9 cellular contexts compared by ENCODE assay signal in the genomic region with DNA sequence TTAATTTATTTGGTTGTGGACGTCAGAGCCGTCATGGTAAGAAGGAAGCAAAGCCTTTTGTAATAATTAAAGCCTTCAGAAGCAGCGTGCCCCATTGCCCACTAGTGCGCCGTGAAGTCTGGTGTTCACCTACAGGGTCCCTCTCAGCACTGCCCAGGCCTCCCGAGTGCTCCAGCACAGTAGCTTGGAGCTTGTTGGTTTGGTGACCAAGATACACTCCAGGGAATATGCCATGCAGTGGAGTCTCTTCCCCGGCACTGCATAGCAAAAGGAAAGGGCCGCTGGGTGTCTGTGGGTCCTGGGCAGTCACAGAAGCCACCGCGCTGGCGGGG. TPM values are rescaled to one million over a fixed set of nuclear protein-coding genes. Genes with fewer than 3 reads are reported as not detected.
DNase-seq lines count a peak whose midpoint lies in the region; ATAC-seq lines count a peak whose summit lies in the region.
"Had no signal": no experiment of that assay in that cellular context is flagged by ENCODE, and none has a peak within 500 bp of the region (broad histone marks: within the 10 kb centered on the region; RNA-seq: fewer than 3 reads in every experiment).

No MANE protein-coding gene starts in this region.

- no peaks in the 10 kb centered on the region for H3K36me3 Mint-ChIP-seq in activated CD8-positive, alpha-beta T cell treated with anti-CD3 and anti-CD28 coated beads, Interleukin-2, amount 10 ng/mL, durations not matched to agents 7 days and 5 days (ENCODE audit: low read depth)
- H3K36me3 Mint-ChIP-seq in naive B cell: peaks cover 0 to 8% of the 10 kb centered on the region in 2 donors

- POLR2A ChIA-PET in activated CD8-positive, alpha-beta T cell treated with anti-CD3 and anti-CD28 coated beads, Interleukin-2, amount 10 ng/mL, durations not matched to agents 7 days and 5 days (lab: Charles Lee): no interaction called here

- peaks cover 70% of the 10 kb centered on the region for H3K27me3 Mint-ChIP-seq in activated CD8-positive, alpha-beta T cell treated with anti-CD3 and anti-CD28 coated beads, Interleukin-2, amount 10 ng/mL, durations not matched to agents 7 days and 5 days (ENCODE audit: low read depth)
- H3K27me3 Mint-ChIP-seq in naive B cell: no peaks in the 10 kb centered on the region

- H3K4me3 Mint-ChIP-seq in activated CD8-positive, alpha-beta T cell treated with anti-CD3 and anti-CD28 coated beads, Interleukin-2, amount 10 ng/mL, durations not matched to agents 7 days and 5 days: peak overlapping the region; percentile 5
- H3K4me3 Mint-ChIP-seq in naive B cell: peak overlapping the region; percentile 91 to 100 (median 96)

- H3K27ac Mint-ChIP-seq in activated CD8-positive, alpha-beta T cell treated with anti-CD3 and anti-CD28 coated beads, Interleukin-2, amount 10 ng/mL, durations not matched to agents 7 days and 5 days: no peak overlapping the region
- peak overlapping the region in 5 of 6 donors; percentile 4 to 99 (median 93) for H3K27ac Mint-ChIP-seq in naive B cell

- ATAC-seq in GM18867 (IDR thresholded peaks at IDR 0.05; ENCODE audit: unreplicated experiment) (peak; percentile 9), HG03045 (IDR thresholded peaks at IDR 0.05; ENCODE audit: unreplicated experiment) (peak; percentile 22), naive B cell (ENCODE audit: low read depth in 2 of 2) (peak; percentile 30 to 32), GM18517 (IDR thresholded peaks at IDR 0.05; ENCODE audit: unreplicated experiment) (no peak)
- no peak for ATAC-seq in activated CD8-positive, alpha-beta T cell treated with anti-CD3 and anti-CD28 coated beads, Interleukin-2, amount 10 ng/mL, durations not matched to agents 7 days and 5 days

- CTCF ChIA-PET in activated CD8-positive, alpha-beta T cell treated with anti-CD3 and anti-CD28 coated beads, Interleukin-2, amount 10 ng/mL, durations not matched to agents 7 days and 5 days (lab: Charles Lee): no interaction called here

- in situ Hi-C loops in KBM-7 (cut with MboI; ENCODE audit: low pct_unique_long_range_greater_than_20kb, low sequenced_read_pairs): no loop called here

- DNase-seq in activated CD8-positive, alpha-beta T cell treated with anti-CD3 and anti-CD28 coated beads, Interleukin-2, amount 10 ng/mL, durations not matched to agents 7 days and 5 days: no peak
- DNase-seq in naive B cell (peak; percentile 37), T1000 (lab: John Stamatoyannopoulos, UW) (no peak), KBM-7 (no peak), 8988T (no peak)

- peaks cover 5% of the 10 kb centered on the region for H3K4me1 Mint-ChIP-seq in activated CD8-positive, alpha-beta T cell treated with anti-CD3 and anti-CD28 coated beads, Interleukin-2, amount 10 ng/mL, durations not matched to agents 7 days and 5 days (ENCODE audit: low read depth)
- H3K4me1 Mint-ChIP-seq in naive B cell: peaks cover 59 to 68% (median 67%) of the 10 kb centered on the region in 3 donors

- no peaks in the 10 kb centered on the region for H3K9me3 Mint-ChIP-seq in activated CD8-positive, alpha-beta T cell treated with anti-CD3 and anti-CD28 coated beads, Interleukin-2, amount 10 ng/mL, durations not matched to agents 7 days and 5 days (ENCODE audit: insufficient read depth)
- H3K9me3 Mint-ChIP-seq in naive B cell: no peaks in the 10 kb centered on the region

RNA-seq across cellular contexts. Expression of a gene that starts 0.5 kb away (rescaled TPM):
- total RNA-seq in activated CD8-positive, alpha-beta T cell treated with anti-CD3 and anti-CD28 coated beads, Interleukin-2, amount 10 ng/mL, durations not matched to agents 7 days and 5 days: under 1 TPM; 0.13 TPM
- 100 to 1,000 TPM; 163 to 261 (median 214) TPM for polyA plus RNA-seq in naive B cell (ENCODE audit: low read depth in 6 of 6)
- total RNA-seq: LHCN-M2 had no signal

Comparison
In these comparisons a context has a peak if more than half of its experiments do, and no peak if none do; other contexts are left out.
1. ATAC-seq: peak in GM18867 (single experiment), HG03045 (single experiment) and naive B cell (2 of 2); none in activated CD8-positive, alpha-beta T cell treated with anti-CD3 and anti-CD28 coated beads, Interleukin-2, amount 10 ng/mL, durations not matched to agents 7 days and 5 days (single experiment) and GM18517 (single experiment).